28 cellular contexts compared by ENCODE assay signal in genomic region chr1:233704882-233705723, GRCh38.
A peak's percentile ranks its signal among the peaks of the same experiment; 100 is the strongest.
DNase-seq lines count a peak whose midpoint lies in the region; ATAC-seq and TF ChIP-seq lines count a peak whose summit lies in the region.
"Had no signal": no experiment of that assay in that cellular context is flagged by ENCODE, and none has a peak within 500 bp of the region (broad histone marks: within the 10 kb centered on the region; RNA-seq: fewer than 3 reads in every experiment).

No MANE protein-coding gene starts in this region.

- no peaks in the 10 kb centered on the region for H3K27me3 Mint-ChIP-seq in endodermal cell (ENCODE audit: insufficient read depth)
- peaks cover 0 to 6% of the 10 kb centered on the region in 2 donors for H3K27me3 Mint-ChIP-seq in stimulated activated naive B cell treated with anti-CD40 and anti-IgM and Interleukin-4, amounts not matched to agents 10 μg/mL and 1 μg/mL and 100 μg/mL, for 72 hours

- H3K36me3 ChIP-seq in right atrium auricular region, result no peaks in the 10 kb centered on the region
- no peaks in the 10 kb centered on the region for H3K36me3 ChIP-seq in heart left ventricle
- H3K36me3 ChIP-seq in endodermal cell (ENCODE audit: control insufficient read depth, insufficient read depth, low read length), result no peaks in the 10 kb centered on the region
- H3K36me3 ChIP-seq in mucosa of descending colon (ENCODE audit: low read depth), result no peaks in the 10 kb centered on the region
- H3K36me3 ChIP-seq: prostate gland, sigmoid colon had no signal

- no peaks in the 10 kb centered on the region for H3K27me3 ChIP-seq in right atrium auricular region
- H3K27me3 ChIP-seq in heart left ventricle, result no peaks in the 10 kb centered on the region
- H3K27me3 ChIP-seq in endodermal cell (ENCODE audit: control insufficient read depth, insufficient read depth, low read length, poor library complexity, severe bottlenecking), result no peaks in the 10 kb centered on the region
- H3K27me3 ChIP-seq: sigmoid colon, testis had no signal

- H3K9me3 ChIP-seq in right atrium auricular region (no peaks in the 10 kb centered on the region), heart left ventricle (no peaks in the 10 kb centered on the region), endodermal cell (ENCODE audit: control insufficient read depth, low read length) (peaks cover 9% of the 10 kb centered on the region), mucosa of descending colon (no peaks in the 10 kb centered on the region)
- H3K9me3 ChIP-seq: prostate gland, sigmoid colon, testis had no signal

- peaks cover 26% of the 10 kb centered on the region for H3K4me1 Mint-ChIP-seq in endodermal cell
- H3K4me1 Mint-ChIP-seq in stimulated activated naive B cell treated with anti-CD40 and anti-IgM and Interleukin-4, amounts not matched to agents 10 μg/mL and 1 μg/mL and 100 μg/mL, for 72 hours, result no peaks in the 10 kb centered on the region
- H3K4me1 Mint-ChIP-seq: activated CD4-positive, alpha-beta T cell treated with anti-CD3 and anti-CD28 coated beads, Interleukin-2, amount 10 ng/mL, durations not matched to agents 7 days and 5 days; B cell; IgD-negative memory B cell; memory B cell had no signal

- no peaks in the 10 kb centered on the region for H3K36me3 Mint-ChIP-seq in endodermal cell (ENCODE audit: low read depth)
- H3K36me3 Mint-ChIP-seq in stimulated activated naive B cell treated with anti-CD40 and anti-IgM and Interleukin-4, amounts not matched to agents 10 μg/mL and 1 μg/mL and 100 μg/mL, for 72 hours, result no peaks in the 10 kb centered on the region
- H3K36me3 Mint-ChIP-seq: brain, IgD-negative memory B cell, memory B cell had no signal

- ATAC-seq in heart left ventricle, result no peak
- peak; percentile 14 for ATAC-seq in mucosa of descending colon
- no peak for ATAC-seq in GM19351 (IDR thresholded peaks at IDR 0.05; ENCODE audit: unreplicated experiment)
- ATAC-seq in stimulated activated naive B cell treated with anti-CD40 and anti-IgM and Interleukin-4, amounts not matched to agents 10 μg/mL and 1 μg/mL and 100 μg/mL, for 72 hours (replicated peaks), result no peak
- ATAC-seq: activated T-cell treated with anti-CD3 and anti-CD28 coated beads, Interleukin-2, amount 50 U/mL, for 4 hours; foreskin keratinocyte had no signal

- H3K9me3 Mint-ChIP-seq in endodermal cell, result peaks cover 3% of the 10 kb centered on the region
- peaks cover 4 to 9% of the 10 kb centered on the region in 2 donors for H3K9me3 Mint-ChIP-seq in stimulated activated naive B cell treated with anti-CD40 and anti-IgM and Interleukin-4, amounts not matched to agents 10 μg/mL and 1 μg/mL and 100 μg/mL, for 72 hours
- H3K9me3 Mint-ChIP-seq: activated CD4-positive, alpha-beta T cell treated with anti-CD3 and anti-CD28 coated beads, Interleukin-2, amount 10 ng/mL, durations not matched to agents 7 days and 5 days; brain; H9 had no signal

- TF ChIP-seq CTCF in right atrium auricular region (IDR thresholded peaks at IDR 0.05) (no peak), heart left ventricle (IDR thresholded peaks at IDR 0.05) (no peak), endodermal cell (conservative IDR thresholded peaks at IDR 0.05) (no peak), mucosa of descending colon (IDR thresholded peaks at IDR 0.05) (no peak)

- 84 to 89% (median 87%) methylated on average over 3 of the region's 3 CpGs for WGBS in heart left ventricle, 4 donors
- WGBS in endodermal cell (ENCODE audit: insufficient coverage in 1 of 2, insufficient read length in 1 of 2), 2 experiments, result 77 to 88% methylated on average over 2 to 3 of the region's 3 CpGs

- no peak overlapping the region for H3K4me3 Mint-ChIP-seq in endodermal cell
- H3K4me3 Mint-ChIP-seq in stimulated activated naive B cell treated with anti-CD40 and anti-IgM and Interleukin-4, amounts not matched to agents 10 μg/mL and 1 μg/mL and 100 μg/mL, for 72 hours, result no peak overlapping the region
- H3K4me3 Mint-ChIP-seq: activated CD4-positive, alpha-beta T cell treated with anti-CD3 and anti-CD28 coated beads, Interleukin-2, amount 10 ng/mL, durations not matched to agents 7 days and 5 days; activated T-cell treated with anti-CD3 and anti-CD28 coated beads, Interleukin-2, amount 50 U/mL, for 4 hours; B cell; brain; H9; IgD-negative memory B cell; memory B cell had no signal

- DNase-seq in right atrium auricular region (ENCODE audit: low spot score), result no peak
- no peak for DNase-seq in heart left ventricle
- DNase-seq in endodermal cell, result no peak
- no peak for DNase-seq in mucosa of descending colon
- no peak for DNase-seq in NCI-H510A (lab: John Stamatoyannopoulos, UW)
- no peak for DNase-seq in glomerular visceral epithelial cell (ENCODE audit: extremely low spot score)
- no peak for DNase-seq in stimulated activated naive B cell treated with anti-CD40 and anti-IgM and Interleukin-4, amounts not matched to agents 10 μg/mL and 1 μg/mL and 100 μg/mL, for 72 hours
- DNase-seq: activated CD4-positive, alpha-beta T cell treated with anti-CD3 and anti-CD28 coated beads, Interleukin-2, amount 10 ng/mL, durations not matched to agents 7 days and 5 days; activated naive CD4-positive, alpha-beta T cell; activated T-cell treated with anti-CD3 and anti-CD28 coated beads, Interleukin-2, amount 50 U/mL, for 4 hours; GF-D8; H9; NCI-H1105 treated with DMSO at 0.1 percent for 48 hours; NCI-H2029; NCI-H774; sigmoid colon; stimulated activated CD4-positive, alpha-beta T cell treated with anti-CD3 and anti-CD28 coated beads, Interleukin-15, amount 100 ng/mL, for 24 hours; stimulated activated naive CD4-positive, alpha-beta T cell; T-helper 9 cell; testis had no signal

- H3K9ac ChIP-seq in endodermal cell (ENCODE audit: extremely low read depth, low read length, poor library complexity, severe bottlenecking), result peak overlapping the region; percentile 1

- H3K4me1 ChIP-seq in right atrium auricular region (peaks cover 0 to 28% of the 10 kb centered on the region in 2 donors), heart left ventricle (peaks cover 0 to 13% (median 4%) of the 10 kb centered on the region in 12 donors), endodermal cell (ENCODE audit: control insufficient read depth, insufficient read depth, low read length) (peaks cover 14% of the 10 kb centered on the region), mucosa of descending colon (ENCODE audit: low read depth) (no peaks in the 10 kb centered on the region)
- H3K4me1 ChIP-seq: prostate gland, testis had no signal

- intact Hi-C loops in heart left ventricle (cut with DNase I), result no loop called here
- intact Hi-C loops in mucosa of descending colon (cut with DNase I, micrococcal nuclease), result no loop called here

- peak overlapping the region; percentile 35 to 76 for H3K27ac ChIP-seq in right atrium auricular region
- no peak overlapping the region for H3K27ac ChIP-seq in heart left ventricle
- no peak overlapping the region for H3K27ac ChIP-seq in endodermal cell (ENCODE audit: low read depth, low read length)
- H3K27ac ChIP-seq: epithelial cell of prostate, foreskin keratinocyte, prostate gland, sigmoid colon, testis had no signal

- H3K4me3 ChIP-seq in right atrium auricular region (no peak overlapping the region), heart left ventricle (no peak overlapping the region), endodermal cell (ENCODE audit: low read length) (no peak overlapping the region), mucosa of descending colon (no peak overlapping the region)
- H3K4me3 ChIP-seq: prostate gland, sigmoid colon, testis had no signal

- TF ChIP-seq POLR2A in heart left ventricle (IDR thresholded peaks at IDR 0.05), result no peak

- H3K27ac Mint-ChIP-seq in endodermal cell, result no peak overlapping the region
- no peak overlapping the region for H3K27ac Mint-ChIP-seq in stimulated activated naive B cell treated with anti-CD40 and anti-IgM and Interleukin-4, amounts not matched to agents 10 μg/mL and 1 μg/mL and 100 μg/mL, for 72 hours
- H3K27ac Mint-ChIP-seq: activated CD4-positive, alpha-beta T cell treated with anti-CD3 and anti-CD28 coated beads, Interleukin-2, amount 10 ng/mL, durations not matched to agents 7 days and 5 days; B cell; brain; H9; memory B cell had no signal

Comparison
In these comparisons a context has a peak if more than half of its experiments do, and no peak if none do; other contexts are left out.
1. H3K27ac ChIP-seq: peak in right atrium auricular region (2 of 2); none in heart left ventricle (0 of 12) and endodermal cell (single experiment).